Comparison of ENCODE assay signal across 8 cellular contexts in genomic region chr5:26231316-26231715, GRCh38.
"Had no signal": no experiment of that assay in that cellular context is flagged by ENCODE, and none has a peak within 500 bp of the region (broad histone marks: within the 10 kb centered on the region; RNA-seq: fewer than 3 reads in every experiment).

No MANE protein-coding gene starts in this region.

- FAIRE-seq: HepG2, HTR-8/SVneo, K562 had no signal

- H3K4me2 ChIP-seq: KMS-11 had no signal

- H3K4me3 ChIP-seq: K562 had no signal

- H3K27ac ChIP-seq: HL-60, KMS-11 had no signal

- H3K9ac ChIP-seq: KMS-11 had no signal

- DNase-seq: IMR-90, KBM-7, KG1 had no signal

- ATAC-seq: HepG2, K562 had no signal
